In genomic region chr10:73998623-73999622, GRCh38 we compare ENCODE assay signal across 1 cellular context.
A peak's percentile ranks its signal among the peaks of the same experiment; 100 is the strongest.
TF ChIP-seq lines count a peak whose summit lies in the region.

No MANE protein-coding gene starts in this region.

TF ChIP-seq in K562, 482 proteins besides CTCF, POLR2A, EP300 and RAD21 (continued from another document and continues in another):
- no peak for TF ChIP-seq CHAMP1 (IDR thresholded peaks at IDR 0.05)
- no peak for TF ChIP-seq GTF2F1 (IDR thresholded peaks at IDR 0.05; ENCODE audit: low read depth, low read length)
- no peak for TF ChIP-seq XRCC4 (IDR thresholded peaks at IDR 0.05; ENCODE audit: extremely low read depth, insufficient read depth, insufficient read length)
- TF ChIP-seq ZNF140 (CRISPR knock-in tag; IDR thresholded peaks at IDR 0.05): no peak
- TF ChIP-seq CEBPG (CRISPR knock-in tag; IDR thresholded peaks at IDR 0.05): no peak
- TF ChIP-seq CEBPG (tag; conservative IDR thresholded peaks at IDR 0.05 in 1 of 2, IDR thresholded peaks at IDR 0.05 in 1 of 2): no peak
- TF ChIP-seq CBFB (CRISPR knock-in tag; IDR thresholded peaks at IDR 0.05): 0 out of 2 replicates have a peak, but pooled peaks have one; percentile 37
- TF ChIP-seq NRF1 (conservative IDR thresholded peaks at IDR 0.05 in 1 of 2, IDR thresholded peaks at IDR 0.05 in 1 of 2): no peak; a peak in 1 of 4 replicates
- TF ChIP-seq POLR2B (IDR thresholded peaks at IDR 0.05; ENCODE audit: low read depth, partially characterized antibody): peak; percentile 11
- peak; percentile 37; the same call in 1 of the 2 replicates for TF ChIP-seq ZBTB5 (IDR thresholded peaks at IDR 0.05)
- TF ChIP-seq THRB (CRISPR knock-in tag; conservative IDR thresholded peaks at IDR 0.05): 0 out of 2 replicates have a peak, but pooled peaks have one; percentile 71
- TF ChIP-seq RBM15 (IDR thresholded peaks at IDR 0.05; ENCODE audit: insufficient read depth, low read length): no peak
- peak; percentile 83; the same call in 1 of the 2 replicates for TF ChIP-seq LCOR (CRISPR knock-in tag; IDR thresholded peaks at IDR 0.05)
- TF ChIP-seq CBX2 (IDR thresholded peaks at IDR 0.05; ENCODE audit: insufficient read depth, low read length, poor library complexity, severe bottlenecking): no peak
- no peak for TF ChIP-seq HIVEP1 (CRISPR knock-in tag; IDR thresholded peaks at IDR 0.05)
- no peak for TF ChIP-seq ZNF408 (CRISPR knock-in tag; IDR thresholded peaks at IDR 0.05; ENCODE audit: low read depth)
- no peak for TF ChIP-seq ZNF347 (CRISPR knock-in tag; IDR thresholded peaks at IDR 0.05; ENCODE audit: low read depth)
- no peak for TF ChIP-seq RBM25 (IDR thresholded peaks at IDR 0.05; ENCODE audit: low read depth, low read length, severe bottlenecking)
- no peak for TF ChIP-seq SLC30A9 (CRISPR knock-in tag; IDR thresholded peaks at IDR 0.05)
- no peak for TF ChIP-seq ZNF668 (CRISPR knock-in tag; IDR thresholded peaks at IDR 0.05)
- TF ChIP-seq SRSF1 (IDR thresholded peaks at IDR 0.05; ENCODE audit: low read depth, low read length): no peak
- TF ChIP-seq FIP1L1 (IDR thresholded peaks at IDR 0.05; ENCODE audit: low read depth, low read length, poor library complexity, severe bottlenecking): no peak
- TF ChIP-seq FOXJ3 (CRISPR knock-in tag; IDR thresholded peaks at IDR 0.05): no peak
- TF ChIP-seq PHF8 (IDR thresholded peaks at IDR 0.05; ENCODE audit: borderline replicate concordance, low read length): no peak
- TF ChIP-seq SAFB2 (IDR thresholded peaks at IDR 0.05; ENCODE audit: borderline replicate concordance, low read depth, low read length, severe bottlenecking): no peak
- TF ChIP-seq TAL1 (IDR thresholded peaks at IDR 0.05): no peak
- no peak for TF ChIP-seq ZSCAN29 (IDR thresholded peaks at IDR 0.05)
- TF ChIP-seq ZFP91 (CRISPR knock-in tag; IDR thresholded peaks at IDR 0.05): no peak
- TF ChIP-seq ZNF197 (CRISPR knock-in tag; IDR thresholded peaks at IDR 0.05; ENCODE audit: low read depth): no peak
- TF ChIP-seq STAG1 (CRISPR knock-in tag; IDR thresholded peaks at IDR 0.05; ENCODE audit: borderline replicate concordance): no peak
- TF ChIP-seq TBP (optimal IDR thresholded peaks at IDR 0.05; ENCODE audit: low read depth, low read length): no peak
- no peak for TF ChIP-seq BRF2 (IDR thresholded peaks at IDR 0.05; ENCODE audit: borderline replicate concordance, insufficient read depth, insufficient read length)
- TF ChIP-seq TFE3 (CRISPR knock-in tag; IDR thresholded peaks at IDR 0.05): no peak
- peak; percentile 74 for TF ChIP-seq ZFX (CRISPR knock-in tag; IDR thresholded peaks at IDR 0.05)
- no peak for TF ChIP-seq ZNF280B (CRISPR knock-in tag; IDR thresholded peaks at IDR 0.05)
- no peak for TF ChIP-seq XRCC5 (IDR thresholded peaks at IDR 0.05; ENCODE audit: low read depth, low read length)
- no peak for TF ChIP-seq CLOCK (CRISPR knock-in tag; IDR thresholded peaks at IDR 0.05; ENCODE audit: borderline replicate concordance)
- no peak for TF ChIP-seq ZNF436 (CRISPR knock-in tag; IDR thresholded peaks at IDR 0.05)
- no peak for TF ChIP-seq ZNF395 (CRISPR knock-in tag; IDR thresholded peaks at IDR 0.05)
- no peak for TF ChIP-seq CHD2 (IDR thresholded peaks at IDR 0.05; ENCODE audit: low read depth, low read length)
- no peak for TF ChIP-seq NFE2L1 (tag; IDR thresholded peaks at IDR 0.05; ENCODE audit: borderline replicate concordance, low read depth)
- TF ChIP-seq E2F4 (CRISPR knock-in tag; IDR thresholded peaks at IDR 0.05; ENCODE audit: low read depth): no peak
- no peak for TF ChIP-seq SREBF2 (CRISPR knock-in tag; IDR thresholded peaks at IDR 0.05)
- TF ChIP-seq TEAD1 (CRISPR knock-in tag; IDR thresholded peaks at IDR 0.05): peak in 1 of 2 experiments; percentile 61; a peak in 1 of 4 replicates
- TF ChIP-seq USF2 (CRISPR knock-in tag; IDR thresholded peaks at IDR 0.05): no peak
- TF ChIP-seq ZNF584 (CRISPR knock-in tag; IDR thresholded peaks at IDR 0.05; ENCODE audit: low read depth): no peak
- no peak for TF ChIP-seq ILK (tag; IDR thresholded peaks at IDR 0.05; ENCODE audit: borderline replicate concordance, low read depth)
- no peak for TF ChIP-seq GATA2 (CRISPR knock-in tag; IDR thresholded peaks at IDR 0.05)
